ENCODE assay signal across 12 cellular contexts in genomic region chr16:77223184-77223583, GRCh38. TPM values are rescaled to one million over a fixed set of nuclear protein-coding genes. Genes with fewer than 3 reads are reported as not detected.
DNase-seq lines count a peak whose midpoint lies in the region; ATAC-seq, FAIRE-seq and TF ChIP-seq lines count a peak whose summit lies in the region.
"Had no signal": no experiment of that assay in that cellular context is flagged by ENCODE, and none has a peak within 500 bp of the region (broad histone marks: within the 10 kb centered on the region; RNA-seq: fewer than 3 reads in every experiment).

No MANE protein-coding gene starts in this region.

- no peak for TF ChIP-seq EP300 in GM12878 (IDR thresholded peaks at IDR 0.05; ENCODE audit: borderline replicate concordance in 1 of 2, control insufficient read depth in 1 of 2, low read depth in 2 of 2, low read length in 2 of 2)

- H3K27me3 ChIP-seq in GM12878 (replicated peaks in 1 of 2; ENCODE audit: control insufficient read depth in 2 of 2, insufficient read depth in 2 of 2, low read length in 1 of 2) (no peaks in the 10 kb centered on the region), small intestine (ENCODE audit: control insufficient read depth in 2 of 2, insufficient read depth in 2 of 2, low read length in 2 of 2) (no peaks in the 10 kb centered on the region)
- H3K27me3 ChIP-seq: tibial artery had no signal

- H3K4me3 ChIP-seq in GM12878 = no peak overlapping the region
- no peak overlapping the region for H3K4me3 ChIP-seq in small intestine (ENCODE audit: low read depth in 1 of 2, low read length in 2 of 2)
- H3K4me3 ChIP-seq: tibial artery had no signal

- no peaks in the 10 kb centered on the region for H3K9me3 ChIP-seq in GM12878 (replicated peaks; ENCODE audit: control insufficient read depth, insufficient read depth, low read length)
- no peaks in the 10 kb centered on the region for H3K9me3 ChIP-seq in small intestine (ENCODE audit: control insufficient read depth, low read depth)
- H3K9me3 ChIP-seq: tibial artery had no signal

- no peaks in the 10 kb centered on the region for H3K36me3 Mint-ChIP-seq in activated CD4-positive, alpha-beta T cell treated with anti-CD3 and anti-CD28 coated beads, Interleukin-2, amount 10 ng/mL, durations not matched to agents 7 days and 5 days (ENCODE audit: low read depth)

- H3K4me2 ChIP-seq in GM12878 (ENCODE audit: control insufficient read depth, insufficient read depth) = no peak overlapping the region

- no peak overlapping the region for H2AFZ ChIP-seq in GM12878 (ENCODE audit: control insufficient read depth, low read depth, low read length)

- POLR2A ChIA-PET in activated CD4-positive, alpha-beta T cell treated with anti-CD3 and anti-CD28 coated beads, Interleukin-2, amount 10 ng/mL, durations not matched to agents 7 days and 5 days (lab: Charles Lee) = no interaction called here
- POLR2A ChIA-PET in GM12878 (lab: Charles Lee) = no interaction called here

- no peak overlapping the region for H3K27ac Mint-ChIP-seq in activated CD4-positive, alpha-beta T cell treated with anti-CD3 and anti-CD28 coated beads, Interleukin-2, amount 10 ng/mL, durations not matched to agents 7 days and 5 days
- H3K27ac Mint-ChIP-seq: activated T-helper 2 cell treated with anti-CD3 and anti-CD28 coated beads, Interferon-gamma antibody, Interleukin-2, Interleukin-4, amounts not matched to agents 10 μg/mL and 5 μg/mL and 100 μg/mL, durations not matched to agents 14 hours and 24 hours and 36 hours had no signal

- TF ChIP-seq POLR2A in GM12878 (IDR thresholded peaks at IDR 0.05; ENCODE audit: low read depth, low read length) = no peak

- H3K4me1 ChIP-seq in GM12878 (ENCODE audit: control insufficient read depth, insufficient read depth, low read length) (no peaks in the 10 kb centered on the region), small intestine (ENCODE audit: control insufficient read depth in 2 of 2, insufficient read depth in 1 of 2, low read depth in 1 of 2, low read length in 1 of 2) (no peaks in the 10 kb centered on the region)

- H4K20me1 ChIP-seq in GM12878 (ENCODE audit: control insufficient read depth, insufficient read depth) = no peaks in the 10 kb centered on the region

- FAIRE-seq in GM12878 (lab: Jason Lieb, UNC) (no peak), small intestine (lab: Jason Lieb, UNC) (no peak)
- FAIRE-seq: RCC 7860 had no signal

- H3K4me1 Mint-ChIP-seq in activated CD4-positive, alpha-beta T cell treated with anti-CD3 and anti-CD28 coated beads, Interleukin-2, amount 10 ng/mL, durations not matched to agents 7 days and 5 days = no peaks in the 10 kb centered on the region

- CTCF ChIA-PET in activated CD4-positive, alpha-beta T cell treated with anti-CD3 and anti-CD28 coated beads, Interleukin-2, amount 10 ng/mL, durations not matched to agents 7 days and 5 days (lab: Charles Lee) = interaction anchor here (3.4 kb wide), 1 partner anchor 12 kb away, joined by 10 read pairs; no protein-coding TSS in a partner anchor
- CTCF ChIA-PET in GM12878 (lab: Yijun Ruan, JAX) = interaction anchor here (1.0 to 1.3 kb wide), 3 partner anchors 8 to 361 kb away, joined by 3 to 4 read pairs (median 3); no protein-coding TSS in a partner anchor

- no peaks in the 10 kb centered on the region for H3K9me3 Mint-ChIP-seq in activated CD4-positive, alpha-beta T cell treated with anti-CD3 and anti-CD28 coated beads, Interleukin-2, amount 10 ng/mL, durations not matched to agents 7 days and 5 days
- H3K9me3 Mint-ChIP-seq: activated T-helper 2 cell treated with anti-CD3 and anti-CD28 coated beads, Interferon-gamma antibody, Interleukin-2, Interleukin-4, amounts not matched to agents 10 μg/mL and 5 μg/mL and 100 μg/mL, durations not matched to agents 14 hours and 24 hours and 36 hours had no signal

- in situ Hi-C loops in GM12878 (cut with MboI) = no loop called here

- no peak overlapping the region for H3K27ac ChIP-seq in GM12878 (ENCODE audit: control insufficient read depth, insufficient read depth)
- no peak overlapping the region for H3K27ac ChIP-seq in small intestine (ENCODE audit: low read depth in 1 of 2, low read length in 1 of 2)
- H3K27ac ChIP-seq: tibial artery had no signal

- no TSS peak for BruUV-seq in GM12878 (replicated peaks; lab: Mats Ljungman, UMichigan)

- ATAC-seq in GM12878 (no peak), HG03460 (IDR thresholded peaks at IDR 0.05; ENCODE audit: unreplicated experiment) (no peak), HG02610 (IDR thresholded peaks at IDR 0.05; ENCODE audit: unreplicated experiment) (no peak)

- SMC1A ChIA-PET in GM12878 (lab: Charles Lee; ENCODE audit: uncharacterized antibody, unreplicated experiment) = no interaction called here

- H3K27me3 Mint-ChIP-seq in activated CD4-positive, alpha-beta T cell treated with anti-CD3 and anti-CD28 coated beads, Interleukin-2, amount 10 ng/mL, durations not matched to agents 7 days and 5 days = peaks cover 4% of the 10 kb centered on the region

- no peak overlapping the region for H3K4me3 Mint-ChIP-seq in activated CD4-positive, alpha-beta T cell treated with anti-CD3 and anti-CD28 coated beads, Interleukin-2, amount 10 ng/mL, durations not matched to agents 7 days and 5 days

- peak; percentile 44 for DNase-seq in activated CD4-positive, alpha-beta T cell treated with anti-CD3 and anti-CD28 coated beads, Interleukin-2, amount 10 ng/mL, durations not matched to agents 7 days and 5 days
- DNase-seq in activated CD4-positive, alpha-beta T cell treated with anti-CD3 and anti-CD28 coated beads for 4 hours = no peak
- DNase-seq in HuH-7.5 (ENCODE audit: low spot score) (peak; percentile 35), GM12878 (ENCODE audit: low read depth, low spot score) (no peak), small intestine (peak; percentile 4), GDM1 (lab: John Stamatoyannopoulos, UW) (no peak)
- DNase-seq: retina, tibial artery had no signal

- TF ChIP-seq RAD21 in GM12878 (IDR thresholded peaks at IDR 0.05; ENCODE audit: insufficient read depth, low read depth, low read length) = 0 out of 2 replicates have a peak, but pooled peaks have one; percentile 8

- H3K9ac ChIP-seq in GM12878 (ENCODE audit: control insufficient read depth, insufficient read depth, low read length) = no peak overlapping the region

- intact Hi-C loops in GM12878 (cut with micrococcal nuclease; ENCODE audit: unreplicated experiment) = no loop called here

- TF ChIP-seq CTCF in GM12878 (IDR thresholded peaks at IDR 0.05 in 2 of 3, conservative IDR thresholded peaks at IDR 0.05 in 1 of 3; ENCODE audit: control insufficient read depth in 2 of 3, extremely low read depth in 1 of 3, insufficient read depth in 1 of 3, low read depth in 3 of 3, low read length in 3 of 3) = peak in 2 of 3 experiments; percentile 37 to 61; a peak in 3 of 6 replicates

- WGBS in GM12878 (ENCODE audit: insufficient coverage, insufficient replicate concordance, low lambda C conversion rate, missing lambda C conversion rate) = 42% methylated on average over 10 of the region's 10 CpGs
- WGBS in small intestine, 3 donors = 58 to 70% (median 68%) methylated on average over 10 of the region's 10 CpGs

- no peaks in the 10 kb centered on the region for H3K79me2 ChIP-seq in GM12878 (ENCODE audit: control insufficient read depth, insufficient read depth, low read length)

- RAD21 ChIA-PET in GM12878 (lab: Charles Lee; ENCODE audit: unreplicated experiment) = no interaction called here

- H3K36me3 ChIP-seq in GM12878 (ENCODE audit: control insufficient read depth in 2 of 2, insufficient read depth in 2 of 2, low read length in 1 of 2) (no peaks in the 10 kb centered on the region), small intestine (ENCODE audit: control insufficient read depth in 2 of 2, insufficient read depth in 2 of 2, low read length in 2 of 2) (no peaks in the 10 kb centered on the region)
- H3K36me3 ChIP-seq: tibial artery had no signal

RNA-seq across cellular contexts. Expression of gene SYCE1L, which starts 24.0 kb away (rescaled TPM):
- 10 to 100 TPM in 1 of 2 experiments, 1 to 10 TPM in 1; 6.6 to 11.1 TPM for total RNA-seq in activated CD4-positive, alpha-beta T cell treated with anti-CD3 and anti-CD28 coated beads, Interleukin-2, amount 10 ng/mL, durations not matched to agents 7 days and 5 days
- total RNA-seq in GM12878 (2013; cell fraction: nucleolus; rRNA removed) = not detected in 2 replicates
- total RNA-seq in GM12878 (2014; rRNA removed) (0.38 and 0.73 TPM in 2 replicates), GM12878 (2014; rRNA removed; fragmentation: Illumina TruSeq; extraction: Trizol) (not detected in 2 replicates), GM12878 (2021) (3.9 and 4.6 TPM in 2 replicates)
- polyA plus RNA-seq in GM12878 (2011; ENCODE audit: low read depth) = not detected
- polyA plus RNA-seq in GM12878 (2011; rRNA removed) (not detected in 2 replicates), GM12878 (2014; fragmentation: Illumina TruSeq; extraction: Trizol) (not detected in 2 replicates), GM12878 (2014; fragmentation: Nextera tagmentation; extraction: Ambion mirVana) (not detected), GM12878 (2014; rRNA removed) (0.35 and 1.5 TPM in 2 replicates), GM12878 (2016; fragmentation: Nextera tagmentation; extraction: Ambion mirVana) (1 to 10 TPM in 1 of 2 experiments, under 1 TPM in 1; 0.91 to 1.5 TPM), small intestine (1 to 10 TPM; 4.1 to 5.8 (median 4.7) TPM)
- not detected in 2 replicates for polyA plus RNA-seq in GM12878 (2011; cell fraction: cytosol; rRNA removed)
- polyA plus RNA-seq in GM12878 (2011; cell fraction: nucleus; rRNA removed) = 0.63 and 0.92 TPM in 2 replicates
- 0.77 and 5.4 TPM in 2 replicates for polyA plus RNA-seq in GM12878 (2012)
- polyA minus RNA-seq in GM12878 (2011; rRNA and poly(A)+ RNA removed) = not detected in 2 replicates
- not detected in 2 replicates for polyA minus RNA-seq in GM12878 (2011; cell fraction: cytosol; rRNA and poly(A)+ RNA removed)
- not detected in 2 replicates for polyA minus RNA-seq in GM12878 (2011; cell fraction: nucleus; rRNA and poly(A)+ RNA removed)

RNA-seq across cellular contexts. Expression of gene MON1B, which starts 32.2 kb away (rescaled TPM):
- total RNA-seq in activated CD4-positive, alpha-beta T cell treated with anti-CD3 and anti-CD28 coated beads, Interleukin-2, amount 10 ng/mL, durations not matched to agents 7 days and 5 days = 10 to 100 TPM; 62.8 to 70.7 TPM
- total RNA-seq in GM12878 (2013; cell fraction: nucleolus; rRNA removed) = 19.8 and 20.5 TPM in 2 replicates
- 13.8 and 18.8 TPM in 2 replicates for total RNA-seq in GM12878 (2014; rRNA removed)
- total RNA-seq in GM12878 (2014; rRNA removed; fragmentation: Illumina TruSeq; extraction: Trizol) = 10.2 and 11.0 TPM in 2 replicates
- 56.1 and 64.5 TPM in 2 replicates for total RNA-seq in GM12878 (2021)
- 13.8 TPM for polyA plus RNA-seq in GM12878 (2011; ENCODE audit: low read depth)
- 10.8 and 15.3 TPM in 2 replicates for polyA plus RNA-seq in GM12878 (2011; rRNA removed)
- 31.0 and 33.3 TPM in 2 replicates for polyA plus RNA-seq in GM12878 (2011; cell fraction: cytosol; rRNA removed)
- 44.4 and 62.4 TPM in 2 replicates for polyA plus RNA-seq in GM12878 (2011; cell fraction: nucleus; rRNA removed)
- 25.7 and 31.7 TPM in 2 replicates for polyA plus RNA-seq in GM12878 (2012)
- polyA plus RNA-seq in GM12878 (2014; fragmentation: Illumina TruSeq; extraction: Trizol) = 19.4 and 24.6 TPM in 2 replicates
- polyA plus RNA-seq in GM12878 (2014; fragmentation: Nextera tagmentation; extraction: Ambion mirVana) = 1 to 10 TPM; 5.7 to 7.6 TPM
- polyA plus RNA-seq in GM12878 (2014; rRNA removed) = 33.5 and 36.1 TPM in 2 replicates
- polyA plus RNA-seq in GM12878 (2016; fragmentation: Nextera tagmentation; extraction: Ambion mirVana) = 10 to 100 TPM; 46.3 to 53.2 TPM
- polyA minus RNA-seq in GM12878 (2011; rRNA and poly(A)+ RNA removed) = 15.3 and 24.3 TPM in 2 replicates
- polyA minus RNA-seq in GM12878 (2011; cell fraction: cytosol; rRNA and poly(A)+ RNA removed) = 11.3 and 12.4 TPM in 2 replicates
- 8.8 and 21.0 TPM in 2 replicates for polyA minus RNA-seq in GM12878 (2011; cell fraction: nucleus; rRNA and poly(A)+ RNA removed)
- polyA plus RNA-seq in small intestine = 10 to 100 TPM; 16.5 to 22.6 (median 17.3) TPM

Comparison
In these comparisons a context has a peak if more than half of its experiments do, and no peak if none do; other contexts are left out.
1. DNase-seq: peak in activated CD4-positive, alpha-beta T cell treated with anti-CD3 and anti-CD28 coated beads, Interleukin-2, amount 10 ng/mL, durations not matched to agents 7 days and 5 days (single experiment), HuH-7.5 (single experiment) and small intestine (single experiment); none in activated CD4-positive, alpha-beta T cell treated with anti-CD3 and anti-CD28 coated beads for 4 hours (0 of 2), GM12878 (single experiment) and GDM1 (single experiment).